8 cellular contexts compared by ENCODE assay signal in genomic region chr7:90816511-90817142, GRCh38.
A peak's percentile ranks its signal among the peaks of the same experiment; 100 is the strongest.
DNase-seq lines count a peak whose midpoint lies in the region; ATAC-seq and TF ChIP-seq lines count a peak whose summit lies in the region.

No MANE protein-coding gene starts in this region.

- DNase-seq in GM03348 (ENCODE audit: low spot score): peak; percentile 65
- DNase-seq in amniotic epithelial cell (ENCODE audit: low read depth): peak; percentile 99
- DNase-seq in mesothelial cell of epicardium (ENCODE audit: low spot score in 2 of 2, unreplicated experiment in 2 of 2): no peak
- no peak for DNase-seq in coronary artery (ENCODE audit: low spot score)
- DNase-seq in NCI-H2081 treated with DMSO at 0.1 percent for 48 hours (lab: John Stamatoyannopoulos, UW): no peak
- DNase-seq in CD4-positive, alpha-beta memory T cell: no peak

- peaks cover 10% of the 10 kb centered on the region for H3K9me3 Mint-ChIP-seq in mesothelial cell of epicardium
- peaks cover 0 to 25% (median 4%) of the 10 kb centered on the region in 8 donors for H3K9me3 Mint-ChIP-seq in CD4-positive, alpha-beta memory T cell

- intact Hi-C loops in CD4-positive, alpha-beta memory T cell (cut with micrococcal nuclease): no loop called here

- no peak for TF ChIP-seq CTCF in mesothelial cell of epicardium (IDR thresholded peaks at IDR 0.05; ENCODE audit: unreplicated experiment)
- no peak for TF ChIP-seq CTCF in coronary artery (IDR thresholded peaks at IDR 0.05)

- peaks cover 11% of the 10 kb centered on the region for H3K4me1 Mint-ChIP-seq in mesothelial cell of epicardium
- no peaks in the 10 kb centered on the region for H3K4me1 Mint-ChIP-seq in CD4-positive, alpha-beta memory T cell

- H3K27me3 Mint-ChIP-seq in mesothelial cell of epicardium (ENCODE audit: low read depth): no peaks in the 10 kb centered on the region
- no peaks in the 10 kb centered on the region for H3K27me3 Mint-ChIP-seq in CD4-positive, alpha-beta memory T cell

- no peak overlapping the region for H3K4me3 Mint-ChIP-seq in mesothelial cell of epicardium
- H3K4me3 Mint-ChIP-seq in CD4-positive, alpha-beta memory T cell: no peak overlapping the region

- no peak overlapping the region for H3K4me3 ChIP-seq in coronary artery
- no peak overlapping the region for H3K4me3 ChIP-seq in CD4-positive, alpha-beta memory T cell (ENCODE audit: low read length in 2 of 2)

- H3K9me3 ChIP-seq in CD4-positive, alpha-beta memory T cell (ENCODE audit: control insufficient read depth in 1 of 2, low read length in 2 of 2): no peaks in the 10 kb centered on the region

- ATAC-seq in GM21447 (IDR thresholded peaks at IDR 0.05; ENCODE audit: unreplicated experiment) (peak; percentile 100), HG03558 (IDR thresholded peaks at IDR 0.05; ENCODE audit: extremely low read depth, unreplicated experiment) (peak; percentile 96)

- no peaks in the 10 kb centered on the region for H3K27me3 ChIP-seq in CD4-positive, alpha-beta memory T cell (ENCODE audit: insufficient read depth, low read length)

- peak overlapping the region; percentile 9 for H3K27ac Mint-ChIP-seq in mesothelial cell of epicardium
- no peak overlapping the region for H3K27ac Mint-ChIP-seq in CD4-positive, alpha-beta memory T cell

- no peaks in the 10 kb centered on the region for H3K36me3 ChIP-seq in CD4-positive, alpha-beta memory T cell (ENCODE audit: insufficient read depth, low read length)

- H3K36me3 Mint-ChIP-seq in mesothelial cell of epicardium: peaks cover 3% of the 10 kb centered on the region
- no peaks in the 10 kb centered on the region for H3K36me3 Mint-ChIP-seq in CD4-positive, alpha-beta memory T cell

- POLR2A ChIA-PET in CD4-positive, alpha-beta memory T cell (lab: Charles Lee; ENCODE audit: partially characterized antibody): no interaction called here

- H3K4me1 ChIP-seq in CD4-positive, alpha-beta memory T cell (ENCODE audit: insufficient read depth, low read length): no peaks in the 10 kb centered on the region

- CTCF ChIA-PET in CD4-positive, alpha-beta memory T cell (lab: Charles Lee; ENCODE audit: partially characterized antibody): no interaction called here

- peak overlapping the region in 1 of 2 donors; percentile 46 for H3K27ac ChIP-seq in coronary artery
- no peak overlapping the region for H3K27ac ChIP-seq in CD4-positive, alpha-beta memory T cell (ENCODE audit: low read depth, low read length)

Comparison
In these comparisons a context has a peak if more than half of its experiments do, and no peak if none do; other contexts are left out.
1. DNase-seq: peak in GM03348 (single experiment) and amniotic epithelial cell (single experiment); none in mesothelial cell of epicardium (0 of 2), coronary artery (single experiment), NCI-H2081 treated with DMSO at 0.1 percent for 48 hours (single experiment) and CD4-positive, alpha-beta memory T cell (0 of 5).